15 cellular contexts compared by ENCODE assay signal in genomic region chr13:44920013-44920412, GRCh38.
DNase-seq lines count a peak whose midpoint lies in the region; ATAC-seq and TF ChIP-seq lines count a peak whose summit lies in the region.
"Had no signal": no experiment of that assay in that cellular context is flagged by ENCODE, and none has a peak within 500 bp of the region (broad histone marks: within the 10 kb centered on the region; RNA-seq: fewer than 3 reads in every experiment).

No MANE protein-coding gene starts in this region.

- no peaks in the 10 kb centered on the region for H3K36me3 ChIP-seq in CD8-positive, alpha-beta T cell (ENCODE audit: insufficient read depth, low read length)
- H3K36me3 ChIP-seq in esophagus muscularis mucosa (no peaks in the 10 kb centered on the region), skeletal muscle tissue (ENCODE audit: control insufficient read depth in 3 of 3, insufficient read depth in 3 of 3, low read length in 3 of 3) (no peaks in the 10 kb centered on the region)

- H3K4me3 Mint-ChIP-seq in CD8-positive, alpha-beta T cell = no peak overlapping the region
- H3K4me3 Mint-ChIP-seq: memory B cell had no signal

- ATAC-seq in CD8-positive, alpha-beta T cell = no peak
- no peak for ATAC-seq in HG02852 (IDR thresholded peaks at IDR 0.05; ENCODE audit: unreplicated experiment)
- ATAC-seq in HG03280 (IDR thresholded peaks at IDR 0.05; ENCODE audit: unreplicated experiment) = no peak
- ATAC-seq: body of pancreas had no signal

- no peak overlapping the region for H3K9ac ChIP-seq in skeletal muscle tissue (ENCODE audit: low read depth in 1 of 3, low read length in 3 of 3)

- H3K27me3 ChIP-seq in CD8-positive, alpha-beta T cell (ENCODE audit: insufficient read depth, low read length) = no peaks in the 10 kb centered on the region
- no peaks in the 10 kb centered on the region for H3K27me3 ChIP-seq in esophagus muscularis mucosa
- H3K27me3 ChIP-seq in skeletal muscle tissue (ENCODE audit: control insufficient read depth in 3 of 3, insufficient read depth in 3 of 3, low read length in 3 of 3) = no peaks in the 10 kb centered on the region
- H3K27me3 ChIP-seq: body of pancreas had no signal

- POLR2A ChIA-PET in CD8-positive, alpha-beta T cell (lab: Charles Lee) = no interaction called here

- H3K36me3 Mint-ChIP-seq in CD8-positive, alpha-beta T cell = no peaks in the 10 kb centered on the region
- H3K36me3 Mint-ChIP-seq: memory B cell had no signal

- no peaks in the 10 kb centered on the region for H3K9me3 ChIP-seq in CD8-positive, alpha-beta T cell (ENCODE audit: low read length)
- no peaks in the 10 kb centered on the region for H3K9me3 ChIP-seq in esophagus muscularis mucosa
- H3K9me3 ChIP-seq in skeletal muscle tissue (ENCODE audit: control insufficient read depth in 3 of 3, low read length in 3 of 3) = no peaks in the 10 kb centered on the region
- H3K9me3 ChIP-seq: body of pancreas had no signal

- H3K9me3 Mint-ChIP-seq in CD8-positive, alpha-beta T cell = no peaks in the 10 kb centered on the region
- H3K9me3 Mint-ChIP-seq: memory B cell had no signal

- 96% methylated on average over 3 of the region's 3 CpGs for WGBS in esophagus muscularis mucosa

- no peak overlapping the region for H3K27ac ChIP-seq in CD8-positive, alpha-beta T cell (ENCODE audit: low read depth, low read length)
- H3K27ac ChIP-seq in esophagus muscularis mucosa (replicated peaks in 1 of 4) = peak overlapping the region; percentile 95 to 99 (median 96)
- peak overlapping the region; percentile 97 for H3K27ac ChIP-seq in skeletal muscle tissue (ENCODE audit: low read depth, low read length)
- H3K27ac ChIP-seq: HL-60 had no signal

- no peak for TF ChIP-seq POLR2A in esophagus muscularis mucosa (IDR thresholded peaks at IDR 0.05; ENCODE audit: low read depth)

- peaks cover 6% of the 10 kb centered on the region for H3K27me3 Mint-ChIP-seq in CD8-positive, alpha-beta T cell (ENCODE audit: low read depth)

- H3K4me3 ChIP-seq in CD8-positive, alpha-beta T cell (ENCODE audit: low read depth, low read length) = no peak overlapping the region
- H3K4me3 ChIP-seq in esophagus muscularis mucosa (no peak overlapping the region), skeletal muscle tissue (ENCODE audit: low read length in 3 of 3) (no peak overlapping the region)
- H3K4me3 ChIP-seq: body of pancreas had no signal

- H3K27ac Mint-ChIP-seq in CD8-positive, alpha-beta T cell = peak overlapping the region; percentile 37
- H3K27ac Mint-ChIP-seq: memory B cell had no signal

- peaks cover 7% of the 10 kb centered on the region for H3K4me1 ChIP-seq in CD8-positive, alpha-beta T cell (ENCODE audit: insufficient read depth, low read length)
- peaks cover 33 to 66% (median 59%) of the 10 kb centered on the region in 4 donors for H3K4me1 ChIP-seq in esophagus muscularis mucosa
- H3K4me1 ChIP-seq in skeletal muscle tissue (ENCODE audit: control insufficient read depth in 3 of 3, insufficient read depth in 3 of 3, low read length in 3 of 3) = peaks cover 26 to 32% (median 29%) of the 10 kb centered on the region in 3 donors

- peaks cover 8% of the 10 kb centered on the region for H3K4me1 Mint-ChIP-seq in CD8-positive, alpha-beta T cell (ENCODE audit: low read depth)
- H3K4me1 Mint-ChIP-seq: memory B cell had no signal

- CTCF ChIA-PET in CD8-positive, alpha-beta T cell (lab: Charles Lee) = no interaction called here

- TF ChIP-seq CTCF in CD8-positive, alpha-beta T cell (IDR thresholded peaks at IDR 0.05) = no peak
- TF ChIP-seq CTCF in esophagus muscularis mucosa (IDR thresholded peaks at IDR 0.05) = no peak

- intact Hi-C loops in CD8-positive, alpha-beta T cell (cut with DNase I, micrococcal nuclease) = loop anchor here in 1 of 2 experiments (5.0 kb wide), 1 partner anchor 47 kb away; no protein-coding TSS in a partner anchor
- intact Hi-C loops in esophagus muscularis mucosa (cut with DNase I) = loop anchor here (5.0 kb wide), 1 partner anchor 47 kb away; no protein-coding TSS in a partner anchor

- no peak for DNase-seq in CD8-positive, alpha-beta T cell
- DNase-seq in NCI-H69 (lab: John Stamatoyannopoulos, UW) = peak; percentile 5
- DNase-seq in esophagus muscularis mucosa (ENCODE audit: extremely low spot score) = no peak
- DNase-seq in NCI-H2171 (lab: John Stamatoyannopoulos, UW) = no peak
- DNase-seq in NCI-H510A treated with DMSO at 0.1 percent for 48 hours (lab: John Stamatoyannopoulos, UW) = no peak
- DNase-seq: activated CD8-positive, alpha-beta memory T cell treated with anti-CD3 and anti-CD28 coated beads, Interleukin-2, amount 50 U/mL, for 4 hours; body of pancreas; Calu3; MM.1S; NCI-H510A had no signal

- no peak for TF ChIP-seq EP300 in esophagus muscularis mucosa (IDR thresholded peaks at IDR 0.05)
